13 cellular contexts compared by ENCODE assay signal in the genomic region with DNA sequence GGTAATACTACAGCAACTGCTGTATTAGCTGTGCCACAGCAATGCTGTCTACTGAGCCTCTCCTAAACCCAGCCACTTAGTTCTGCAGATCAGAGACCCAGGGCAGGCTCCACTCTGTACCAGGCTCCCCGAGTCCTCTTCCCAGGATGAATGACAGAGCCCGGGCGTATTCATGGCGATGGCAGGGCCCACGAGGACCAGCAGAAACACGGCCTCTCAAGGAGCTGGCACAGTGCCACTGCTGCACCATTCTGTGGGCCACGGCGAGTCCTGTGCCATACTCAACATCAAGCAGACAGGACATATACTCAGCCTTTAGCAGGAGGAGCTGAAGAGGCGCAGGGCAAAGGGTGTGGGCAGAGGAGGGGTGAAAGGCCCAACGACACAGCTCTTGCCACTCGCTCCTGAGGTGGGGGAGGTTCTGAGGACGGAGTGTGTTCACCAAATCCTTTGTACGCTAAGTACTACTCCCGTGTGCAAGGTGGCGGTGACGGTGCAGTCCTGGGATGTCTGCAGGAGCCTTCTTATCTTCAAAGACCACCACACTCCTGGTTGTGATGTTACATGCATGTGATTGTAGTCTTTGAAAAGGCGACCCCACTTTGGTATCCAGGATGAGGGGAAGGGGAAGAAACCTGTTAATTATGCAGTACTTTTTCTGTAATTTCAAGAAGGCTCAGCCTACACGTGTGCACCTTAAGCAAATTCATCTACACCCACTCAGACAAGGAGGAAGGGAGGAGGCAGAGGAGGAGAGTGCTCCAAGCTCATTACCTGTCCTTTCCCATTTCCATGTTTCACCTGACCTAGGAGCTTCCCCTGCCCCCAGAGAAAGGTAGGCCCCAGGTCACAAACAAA.
A peak's percentile ranks its signal among the peaks of the same experiment; 100 is the strongest.
DNase-seq lines count a peak whose midpoint lies in the region; ATAC-seq and TF ChIP-seq lines count a peak whose summit lies in the region.
"Had no signal": no experiment of that assay in that cellular context is flagged by ENCODE, and none has a peak within 500 bp of the region (broad histone marks: within the 10 kb centered on the region; RNA-seq: fewer than 3 reads in every experiment).

No MANE protein-coding gene starts in this region.

- H3K4me1 ChIP-seq in right cardiac atrium (ENCODE audit: control insufficient read depth, insufficient read depth, low read length) (no peaks in the 10 kb centered on the region), neuronal stem cell (ENCODE audit: control insufficient read depth in 2 of 2, insufficient read depth in 1 of 2, low read depth in 1 of 2, low read length in 2 of 2) (peaks cover 0 to 3% of the 10 kb centered on the region in 2 donors), upper lobe of right lung (no peaks in the 10 kb centered on the region)

- H3K4me3 ChIP-seq in right cardiac atrium (ENCODE audit: low read length), result no peak overlapping the region
- H3K4me3 ChIP-seq in neuronal stem cell (ENCODE audit: low read length in 2 of 2), result no peak overlapping the region
- no peak overlapping the region for H3K4me3 ChIP-seq in upper lobe of right lung
- H3K4me3 ChIP-seq: GM23338 had no signal

- H2BK12ac ChIP-seq in neuronal stem cell (ENCODE audit: low read length), result no peak overlapping the region

- DNase-seq in right cardiac atrium (peak in 2 of 3 donors; percentile 51 to 66), left ventricle myocardium superior (no peak), caudate nucleus (lab: John Stamatoyannopoulos, UW) (peak in 21 of 61 donors; percentile 20 to 66 (median 52)), neuronal stem cell (ENCODE audit: low spot score) (no peak), HEK293T (ENCODE audit: extremely low spot score) (no peak), upper lobe of right lung (no peak)
- no peak for DNase-seq in activated CD4-positive, CD25-positive, alpha-beta regulatory T cell treated with anti-CD3 and anti-CD28 coated beads, Interleukin-2, amount 50 U/mL, for 72 hours
- DNase-seq: CD8-positive, alpha-beta T cell; COR-L47; DMS53; GF-D8; H7 had no signal

- no peak overlapping the region for H2AFZ ChIP-seq in neuronal stem cell (ENCODE audit: low read length)
- H2AFZ ChIP-seq: GM23338 had no signal

- no peak overlapping the region for H2BK120ac ChIP-seq in neuronal stem cell (ENCODE audit: low read depth, low read length)

- H3K9ac ChIP-seq in neuronal stem cell (ENCODE audit: low read depth, low read length, poor library complexity), result no peak overlapping the region

- H3K23ac ChIP-seq in neuronal stem cell (ENCODE audit: low read depth, low read length, poor library complexity), result no peak overlapping the region

- no peaks in the 10 kb centered on the region for H3K79me1 ChIP-seq in neuronal stem cell (ENCODE audit: low read depth, low read length)

- peak overlapping the region; percentile 52 for H4K8ac ChIP-seq in neuronal stem cell (ENCODE audit: low read depth, low read length)

- H3K36me3 ChIP-seq in neuronal stem cell (replicated peaks in 1 of 2; ENCODE audit: control insufficient read depth in 2 of 2, insufficient read depth in 2 of 2, low read length in 2 of 2) (no peaks in the 10 kb centered on the region), upper lobe of right lung (no peaks in the 10 kb centered on the region)

- H3K27me3 ChIP-seq in right cardiac atrium (ENCODE audit: control insufficient read depth, insufficient read depth), result no peaks in the 10 kb centered on the region
- H3K27me3 ChIP-seq in neuronal stem cell (ENCODE audit: control insufficient read depth in 3 of 3, insufficient read depth in 3 of 3, low read depth in 1 of 3, low read length in 3 of 3), result peaks cover 0 to 48% (median 0%) of the 10 kb centered on the region in 3 experiments
- H3K27me3 ChIP-seq in upper lobe of right lung, result no peaks in the 10 kb centered on the region

- H3K14ac ChIP-seq in neuronal stem cell (ENCODE audit: low read length), result no peak overlapping the region

- CTCF ChIA-PET in HEK293T (lab: Yijun Ruan, JAX), result no interaction called here

- no peak overlapping the region for H3K18ac ChIP-seq in neuronal stem cell (ENCODE audit: low read length)

- H2AK5ac ChIP-seq in neuronal stem cell (ENCODE audit: low read depth, low read length), result no peak overlapping the region

- POLR2A ChIA-PET in HEK293T (lab: Yijun Ruan, JAX), result interaction anchor here (1.0 kb wide), 1 partner anchor 12 kb away, joined by 3 read pairs; no protein-coding TSS in a partner anchor

- no peak overlapping the region for H3K4ac ChIP-seq in neuronal stem cell (ENCODE audit: low read length)

- H3K9me3 ChIP-seq in right cardiac atrium (ENCODE audit: control insufficient read depth, low read length) (no peaks in the 10 kb centered on the region), neuronal stem cell (replicated peaks in 1 of 2; ENCODE audit: control insufficient read depth in 2 of 2, insufficient read depth in 1 of 2, low read depth in 1 of 2, low read length in 2 of 2) (no peaks in the 10 kb centered on the region), upper lobe of right lung (no peaks in the 10 kb centered on the region)

- intact Hi-C loops in right cardiac atrium (cut with DNase I) (loop anchor here in 2 of 4 donors (10.0 kb wide), 1 partner anchor 282 kb away; no protein-coding TSS in a partner anchor), left ventricle myocardium superior (cut with micrococcal nuclease) (no loop called here), upper lobe of right lung (cut with DNase I) (no loop called here)

- H2BK15ac ChIP-seq in neuronal stem cell (ENCODE audit: low read length), result no peak overlapping the region

- no peak overlapping the region for H2BK5ac ChIP-seq in neuronal stem cell (ENCODE audit: low read length)

- no peak for TF ChIP-seq CTCF in upper lobe of right lung (IDR thresholded peaks at IDR 0.05)

- H4K91ac ChIP-seq in neuronal stem cell (ENCODE audit: low read depth, low read length, poor library complexity), result no peak overlapping the region

- H3K27ac ChIP-seq in right cardiac atrium (ENCODE audit: low read length) (no peak overlapping the region), caudate nucleus (ENCODE audit: low read depth, low read length) (peak overlapping the region; percentile 84), neuronal stem cell (replicated peaks; ENCODE audit: low read length) (no peak overlapping the region), upper lobe of right lung (no peak overlapping the region)

- 79% methylated on average over 18 of the region's 18 CpGs for WGBS in right cardiac atrium
- no CpG with 5 or more reads among the region's 18 CpGs for WGBS in neuronal stem cell (ENCODE audit: extremely low coverage in 2 of 2, insufficient read length in 2 of 2, insufficient replicate concordance in 1 of 2), 2 donors

- ATAC-seq in right cardiac atrium, result no peak
- ATAC-seq in left ventricle myocardium superior, result no peak
- no peak for ATAC-seq in upper lobe of right lung
- ATAC-seq: CD8-positive, alpha-beta T cell; GM23338 had no signal

- no peak overlapping the region for H3K4me2 ChIP-seq in neuronal stem cell (ENCODE audit: insufficient read depth, low read length, poor library complexity, severe bottlenecking)
- H3K4me2 ChIP-seq: GM23338 had no signal

TF ChIP-seq in HEK293T, 16 proteins besides CTCF, POLR2A, EP300 and RAD21:
- TF ChIP-seq L3MBTL2 (conservative IDR thresholded peaks at IDR 0.05) (no peak), BHLHE40 (IDR thresholded peaks at IDR 0.05; ENCODE audit: borderline replicate concordance) (no peak), TARDBP (IDR thresholded peaks at IDR 0.05) (no peak), FOXK2 (IDR thresholded peaks at IDR 0.05) (no peak), ARNT (IDR thresholded peaks at IDR 0.05) (no peak), CTBP1 (IDR thresholded peaks at IDR 0.05; ENCODE audit: borderline replicate concordance) (no peak), SP1 (IDR thresholded peaks at IDR 0.05) (no peak), SUZ12 (IDR thresholded peaks at IDR 0.05) (no peak), ZNF384 (IDR thresholded peaks at IDR 0.05) (no peak), FOXA1 (IDR thresholded peaks at IDR 0.05) (no peak), HDGF (IDR thresholded peaks at IDR 0.05; ENCODE audit: borderline replicate concordance) (no peak), PKNOX1 (IDR thresholded peaks at IDR 0.05) (no peak), FOXM1 (IDR thresholded peaks at IDR 0.05; ENCODE audit: borderline replicate concordance) (no peak), ELF4 (IDR thresholded peaks at IDR 0.05) (no peak), NFRKB (IDR thresholded peaks at IDR 0.05) (no peak), LEF1 (IDR thresholded peaks at IDR 0.05; ENCODE audit: borderline replicate concordance) (no peak)
TF ChIP-seq in HEK293T: peak in this region for 0.

Comparison
In these comparisons a context has a peak if more than half of its experiments do, and no peak if none do; other contexts are left out.
1. DNase-seq: peak in right cardiac atrium (2 of 3); none in left ventricle myocardium superior (single experiment), neuronal stem cell (single experiment), activated CD4-positive, CD25-positive, alpha-beta regulatory T cell treated with anti-CD3 and anti-CD28 coated beads, Interleukin-2, amount 50 U/mL, for 72 hours (single experiment), HEK293T (single experiment) and upper lobe of right lung (single experiment).